In genomic region chr3:108208831-108209230, GRCh38 we compare ENCODE assay signal across 10 cellular contexts. TPM values are rescaled to one million over a fixed set of nuclear protein-coding genes. Genes with fewer than 3 reads are reported as not detected.
A peak's percentile ranks its signal among the peaks of the same experiment; 100 is the strongest.
DNase-seq lines count a peak whose midpoint lies in the region; ATAC-seq and TF ChIP-seq lines count a peak whose summit lies in the region.
"Had no signal": no experiment of that assay in that cellular context is flagged by ENCODE, and none has a peak within 500 bp of the region (broad histone marks: within the 10 kb centered on the region; RNA-seq: fewer than 3 reads in every experiment).

No MANE protein-coding gene starts in this region.

- WGBS in mammary epithelial cell (ENCODE audit: low coverage, missing lambda C conversion rate) = 93% methylated on average over 1 of the region's 1 CpG
- 95 to 100% (median 97%) methylated on average over 1 of the region's 1 CpG for WGBS in adrenal gland, 4 donors

- H3K4me1 ChIP-seq in mammary epithelial cell (ENCODE audit: insufficient read depth, low read length) = no peaks in the 10 kb centered on the region
- H3K4me1 ChIP-seq in breast epithelium = no peaks in the 10 kb centered on the region
- H3K4me1 ChIP-seq in upper lobe of right lung = no peaks in the 10 kb centered on the region
- H3K4me1 ChIP-seq in adrenal gland (replicated peaks in 1 of 2) = no peaks in the 10 kb centered on the region

- TF ChIP-seq CTCF in mammary epithelial cell (conservative IDR thresholded peaks at IDR 0.05 in 1 of 2, IDR thresholded peaks at IDR 0.05 in 1 of 2; ENCODE audit: extremely low read depth in 1 of 2, insufficient read depth in 1 of 2, low read depth in 1 of 2, low read length in 2 of 2) (no peak), breast epithelium (IDR thresholded peaks at IDR 0.05) (no peak), upper lobe of right lung (IDR thresholded peaks at IDR 0.05) (no peak), adrenal gland (IDR thresholded peaks at IDR 0.05) (no peak)

- dilution Hi-C loops in mammary epithelial cell (cut with HindIII; ENCODE audit: low sequenced_read_pairs) = no loop called here

- intact Hi-C loops in mammary epithelial cell (cut with micrococcal nuclease) (no loop called here), breast epithelium (cut with DNase I; ENCODE audit: low total_unique reads) (no loop called here), upper lobe of right lung (cut with DNase I) (no loop called here), adrenal gland (cut with DNase I) (no loop called here)

- no peak overlapping the region for H2AFZ ChIP-seq in mammary epithelial cell (ENCODE audit: low read depth, low read length)

- H3K9me3 ChIP-seq in mammary epithelial cell (replicated peaks; ENCODE audit: insufficient read depth, low read length) (no peaks in the 10 kb centered on the region), breast epithelium (no peaks in the 10 kb centered on the region), upper lobe of right lung (no peaks in the 10 kb centered on the region), adrenal gland (replicated peaks in 1 of 3) (no peaks in the 10 kb centered on the region)

- no TSS peak for BruUV-seq in mammary epithelial cell (replicated peaks; lab: Mats Ljungman, UMichigan)

- H3K36me3 ChIP-seq in mammary epithelial cell (ENCODE audit: insufficient read depth, low read length) (peaks cover 12% of the 10 kb centered on the region), breast epithelium (no peaks in the 10 kb centered on the region), upper lobe of right lung (peaks cover 44% of the 10 kb centered on the region), adrenal gland (replicated peaks in 1 of 2) (peaks cover 0 to 13% of the 10 kb centered on the region in 2 donors)

- ATAC-seq in HG02623 (IDR thresholded peaks at IDR 0.05; ENCODE audit: unreplicated experiment) = peak; percentile 87
- ATAC-seq in HG03439 (IDR thresholded peaks at IDR 0.05; ENCODE audit: unreplicated experiment) = peak; percentile 90
- ATAC-seq in upper lobe of right lung = peak; percentile 27

- no peak for TF ChIP-seq POLR2A in breast epithelium (IDR thresholded peaks at IDR 0.05)
- TF ChIP-seq POLR2A in adrenal gland (IDR thresholded peaks at IDR 0.05) = no peak

- peak; percentile 43 for DNase-seq in mammary epithelial cell
- DNase-seq in breast epithelium (ENCODE audit: low spot score in 2 of 2) = no peak
- no peak for DNase-seq in upper lobe of right lung
- DNase-seq in dedifferentiated amniotic fluid mesenchymal stem cell (ENCODE audit: extremely low spot score) = no peak
- DNase-seq in pons (ENCODE audit: low spot score) = no peak
- DNase-seq in adrenal gland = no peak
- DNase-seq: dorsolateral prefrontal cortex, nephron progenitor cell had no signal

- no peaks in the 10 kb centered on the region for H3K27me3 ChIP-seq in mammary epithelial cell (ENCODE audit: insufficient read depth, low read length)
- no peaks in the 10 kb centered on the region for H3K27me3 ChIP-seq in breast epithelium
- no peaks in the 10 kb centered on the region for H3K27me3 ChIP-seq in upper lobe of right lung
- no peaks in the 10 kb centered on the region for H3K27me3 ChIP-seq in adrenal gland
- H3K27me3 ChIP-seq: dorsolateral prefrontal cortex had no signal

- H3K4me2 ChIP-seq in mammary epithelial cell (ENCODE audit: insufficient read depth, low read depth, low read length) = no peak overlapping the region

- H3K79me2 ChIP-seq in mammary epithelial cell (ENCODE audit: insufficient read depth, low read length) = no peaks in the 10 kb centered on the region

- H3K27ac ChIP-seq in mammary epithelial cell (ENCODE audit: insufficient read depth, low read depth, low read length) (no peak overlapping the region), breast epithelium (no peak overlapping the region), upper lobe of right lung (no peak overlapping the region), adrenal gland (no peak overlapping the region)
- H3K27ac ChIP-seq: dorsolateral prefrontal cortex had no signal

- in situ Hi-C loops in mammary epithelial cell (cut with MboI; ENCODE audit: low sequenced_read_pairs in 2 of 2) = no loop called here

- H3K9ac ChIP-seq in mammary epithelial cell (ENCODE audit: insufficient read depth, low read length) = no peak overlapping the region

- H3K4me3 ChIP-seq in mammary epithelial cell (replicated peaks in 1 of 3; ENCODE audit: insufficient read depth in 1 of 3, low read depth in 2 of 3, low read length in 3 of 3) (no peak overlapping the region), breast epithelium (no peak overlapping the region), upper lobe of right lung (no peak overlapping the region), adrenal gland (no peak overlapping the region)
- H3K4me3 ChIP-seq: dorsolateral prefrontal cortex had no signal

- H4K20me1 ChIP-seq in mammary epithelial cell (ENCODE audit: insufficient read depth, low read length) = no peaks in the 10 kb centered on the region

- CTCF ChIA-PET in mammary epithelial cell (lab: Charles Lee; ENCODE audit: low non-redundant PET) = no interaction called here

RNA-seq across cellular contexts. Expression of gene IFT57, which starts 13.4 kb away (rescaled TPM):
- total RNA-seq in mammary epithelial cell (10 to 100 TPM; 32.8 to 37.6 TPM), breast epithelium (10 to 100 TPM; 44.2 to 74.2 (median 68.5) TPM), upper lobe of right lung (135 TPM), adrenal gland (10 to 100 TPM; 36.0 to 61.9 (median 52.5) TPM)
- polyA plus RNA-seq in mammary epithelial cell (25.3 TPM), adrenal gland (10 to 100 TPM; 16.1 to 48.5 (median 20.3) TPM)
- 22.1 TPM for polyA minus RNA-seq in mammary epithelial cell

Comparison
In these comparisons a context has a peak if more than half of its experiments do, and no peak if none do; other contexts are left out.
1. ATAC-seq: peak in every context shown above with its lines; median percentile 90 in HG03439; 87 in HG02623; 27 in upper lobe of right lung.